Comparison of ENCODE assay signal across 26 cellular contexts in genomic region chr6:79704200-79704599, GRCh38.
DNase-seq lines count a peak whose midpoint lies in the region; ATAC-seq, FAIRE-seq and TF ChIP-seq lines count a peak whose summit lies in the region.
"Had no signal": no experiment of that assay in that cellular context is flagged by ENCODE, and none has a peak within 500 bp of the region (broad histone marks: within the 10 kb centered on the region; RNA-seq: fewer than 3 reads in every experiment).

No MANE protein-coding gene starts in this region.

- no peak for TF ChIP-seq RAD21 in IMR-90 (IDR thresholded peaks at IDR 0.05; ENCODE audit: low read length)
- no peak for TF ChIP-seq RAD21 in H1 (IDR thresholded peaks at IDR 0.05 in 1 of 2, conservative IDR thresholded peaks at IDR 0.05 in 1 of 2; ENCODE audit: low read depth in 2 of 2, low read length in 2 of 2)

- H4K20me1 ChIP-seq in IMR-90 (ENCODE audit: insufficient read depth, low read length): no peaks in the 10 kb centered on the region
- H4K20me1 ChIP-seq in H1 (replicated peaks in 1 of 2; ENCODE audit: control insufficient read depth in 1 of 2, insufficient read depth in 2 of 2, low read length in 2 of 2): no peaks in the 10 kb centered on the region
- H4K20me1 ChIP-seq: BLaER1 had no signal

- CTCF ChIA-PET in IMR-90 (lab: Yijun Ruan, JAX) (interaction anchor here (1.8 kb wide), 1 partner anchor 10 kb away, joined by 4 read pairs; no protein-coding TSS in a partner anchor), H1 (lab: Charles Lee; ENCODE audit: partially characterized antibody) (interaction anchor here (1.6 to 2.1 kb wide), 2 partner anchors 10 kb away, joined by 5 to 6 read pairs; no protein-coding TSS in a partner anchor)

- H2BK5ac ChIP-seq in IMR-90 (ENCODE audit: low read depth, low read length, poor library complexity, severe bottlenecking) (no peak overlapping the region), H1 (ENCODE audit: low read depth, low read length) (no peak overlapping the region)

- WGBS in IMR-90 (ENCODE audit: extremely low coverage in 2 of 2, insufficient read length in 1 of 2), 2 experiments: no CpG with 5 or more reads among the region's 2 CpGs
- WGBS in H1 (ENCODE audit: extremely low coverage in 1 of 2, insufficient coverage in 1 of 2, insufficient read length in 1 of 2, insufficient replicate concordance in 2 of 2, low coverage in 1 of 2, low lambda C conversion rate in 2 of 2, missing lambda C conversion rate in 1 of 2), 2 experiments: 90% methylated on average over 2 of the region's 2 CpGs; no CpG with 5 or more reads in 1 of the 2 experiments

- no peak overlapping the region for H3K23ac ChIP-seq in IMR-90 (ENCODE audit: low read depth, low read length)
- H3K23ac ChIP-seq in H1 (ENCODE audit: insufficient read length): no peak overlapping the region

- TF ChIP-seq EP300 in H1 (IDR thresholded peaks at IDR 0.05; ENCODE audit: borderline replicate concordance in 1 of 2, low read depth in 2 of 2, low read length in 2 of 2): no peak

- intact Hi-C loops in IMR-90 (cut with micrococcal nuclease): no loop called here

- H2BK12ac ChIP-seq in H1 (ENCODE audit: low read depth, low read length): no peak overlapping the region

- H3K18ac ChIP-seq in IMR-90 (ENCODE audit: low read depth, low read length) (no peak overlapping the region), H1 (ENCODE audit: extremely low read depth, low read length) (no peak overlapping the region)

- no peak overlapping the region for H2AFZ ChIP-seq in IMR-90 (replicated peaks; ENCODE audit: low read length, poor library complexity)
- H2AFZ ChIP-seq in H1 (ENCODE audit: low read length): no peak overlapping the region

- H3K4me2 ChIP-seq in IMR-90 (ENCODE audit: low read depth, low read length): no peak overlapping the region
- H3K4me2 ChIP-seq in H1 (ENCODE audit: insufficient read depth in 1 of 2, low read depth in 2 of 2, low read length in 2 of 2): no peak overlapping the region
- H3K4me2 ChIP-seq: BLaER1 had no signal

- peak; percentile 47 for FAIRE-seq in G401.6 (lab: Jason Lieb, UNC)
- FAIRE-seq in H1 (lab: Jason Lieb, UNC): no peak
- FAIRE-seq: A204.1, GM12878, GM12892, GM18507 had no signal

- POLR2A ChIA-PET in IMR-90 (lab: Charles Lee; ENCODE audit: unreplicated experiment): no interaction called here
- POLR2A ChIA-PET in H1 (lab: Charles Lee; ENCODE audit: partially characterized antibody): no interaction called here

- H3K9ac ChIP-seq in IMR-90 (ENCODE audit: low read depth, low read length) (no peak overlapping the region), H1 (replicated peaks in 1 of 4; ENCODE audit: extremely low read depth in 1 of 4, low read depth in 3 of 4, low read length in 3 of 4) (no peak overlapping the region)
- H3K9ac ChIP-seq: BLaER1 had no signal

- no peak for TF ChIP-seq POLR2A in IMR-90 (IDR thresholded peaks at IDR 0.05; ENCODE audit: low read depth, low read length)
- no peak for TF ChIP-seq POLR2A in H1 (IDR thresholded peaks at IDR 0.05; ENCODE audit: control extremely low read depth in 1 of 2, low read depth in 2 of 2, low read length in 2 of 2)

- in situ Hi-C loops in IMR-90 (cut with MboI; ENCODE audit: low sequenced_read_pairs): no loop called here

- H3K4ac ChIP-seq in IMR-90 (ENCODE audit: low read depth, low read length) (no peak overlapping the region), H1 (replicated peaks; ENCODE audit: insufficient read length, low read depth, low read length) (no peak overlapping the region)

- H3K27me3 ChIP-seq in IMR-90 (ENCODE audit: control insufficient read depth, insufficient read depth, low read length) (no peaks in the 10 kb centered on the region), H1 (replicated peaks in 1 of 4; ENCODE audit: control insufficient read depth in 3 of 4, extremely low read depth in 1 of 4, insufficient read depth in 3 of 4, low read length in 3 of 4) (no peaks in the 10 kb centered on the region)
- H3K27me3 ChIP-seq: BE2C, BLaER1 had no signal

- H2BK15ac ChIP-seq in IMR-90 (ENCODE audit: low read depth, low read length): no peak overlapping the region
- H2BK15ac ChIP-seq in H1 (ENCODE audit: low read length): no peak overlapping the region

- no peaks in the 10 kb centered on the region for H3K9me1 ChIP-seq in IMR-90 (ENCODE audit: insufficient read depth, low read length)

- no peaks in the 10 kb centered on the region for H3K79me2 ChIP-seq in H1 (ENCODE audit: control insufficient read depth in 1 of 2, insufficient read depth in 2 of 2, low read length in 2 of 2)

- H3K36me3 ChIP-seq in IMR-90 (ENCODE audit: control insufficient read depth, insufficient read depth, low read length): no peaks in the 10 kb centered on the region
- H3K36me3 ChIP-seq in H1 (ENCODE audit: control insufficient read depth in 2 of 4, insufficient read depth in 4 of 4, low read length in 3 of 4): peaks cover 0 to 3% (median 0%) of the 10 kb centered on the region in 4 experiments; a peak in 2 of 8 replicates
- H3K36me3 ChIP-seq: BE2C, BLaER1 had no signal

- no peaks in the 10 kb centered on the region for H3K9me3 ChIP-seq in IMR-90 (ENCODE audit: control insufficient read depth, insufficient read depth, low read length)
- no peaks in the 10 kb centered on the region for H3K9me3 ChIP-seq in H1 (ENCODE audit: insufficient read depth in 2 of 2, low read depth in 1 of 2, low read length in 1 of 2)
- H3K9me3 ChIP-seq: BE2C, BLaER1 had no signal

- DNase-seq in IMR-90 (no peak), H1 (ENCODE audit: low read depth in 1 of 2, low spot score in 2 of 2) (no peak), NCI-H82 treated with DMSO at 0.1 percent for 48 hours (lab: John Stamatoyannopoulos, UW; ENCODE audit: unreplicated experiment) (no peak), GM10266 (ENCODE audit: extremely low spot score) (no peak)
- no peak for DNase-seq in activated effector memory CD4-positive, alpha-beta T cell treated with anti-CD3 and anti-CD28 coated beads, Interleukin-2, amount 50 U/mL, for 16 hours
- DNase-seq: 8988T; ACHN; BE2C; C1 segment of cervical spinal cord; CD4-positive, alpha-beta memory T cell; CD4-positive, CD25-positive, alpha-beta regulatory T cell; CD8-positive, alpha-beta memory T cell; COR-L47; DMS 273 treated with DMSO at 0.1 percent for 48 hours; DMS153; DMS53; DMS79; DND-41; EL; GF-D8 had no signal

- H2AK9ac ChIP-seq in IMR-90 (replicated peaks; ENCODE audit: low read depth, low read length, poor library complexity): no peak overlapping the region

- BruUV-seq in IMR-90 (replicated peaks; lab: Mats Ljungman, UMichigan): no TSS peak

- no peak overlapping the region for H3K27ac ChIP-seq in IMR-90 (ENCODE audit: insufficient read depth, low read length)
- H3K27ac ChIP-seq in H1 (ENCODE audit: low read depth, low read length): no peak overlapping the region
- H3K27ac ChIP-seq: BLaER1 had no signal

- H3K79me1 ChIP-seq in IMR-90 (ENCODE audit: low read depth in 1 of 2, low read length in 2 of 2): no peaks in the 10 kb centered on the region
- H3K79me1 ChIP-seq in H1 (ENCODE audit: low read depth, low read length): no peaks in the 10 kb centered on the region

- H3K56ac ChIP-seq in IMR-90 (ENCODE audit: extremely low read depth, insufficient read depth, low read length): no peak overlapping the region
- no peak overlapping the region for H3K56ac ChIP-seq in H1 (replicated peaks; ENCODE audit: insufficient read length, low read depth, low read length)

- H4K5ac ChIP-seq in IMR-90 (ENCODE audit: low read depth, low read length) (no peak overlapping the region), H1 (ENCODE audit: insufficient read length, low read depth, low read length) (no peak overlapping the region)

- no peak overlapping the region for H4K8ac ChIP-seq in IMR-90 (ENCODE audit: low read depth in 2 of 2, low read length in 2 of 2)
- H4K8ac ChIP-seq in H1 (ENCODE audit: extremely low read depth, insufficient read depth, low read length): no peak overlapping the region

- H4K91ac ChIP-seq in IMR-90 (ENCODE audit: insufficient read depth, low read depth, low read length): no peak overlapping the region
- no peak overlapping the region for H4K91ac ChIP-seq in H1 (replicated peaks; ENCODE audit: insufficient read length, low read length)

- no peaks in the 10 kb centered on the region for H3K23me2 ChIP-seq in H1 (ENCODE audit: low read depth, low read length)

- H2AK5ac ChIP-seq in IMR-90 (ENCODE audit: low read depth, low read length) (no peak overlapping the region), H1 (ENCODE audit: low read depth, low read length) (no peak overlapping the region)

- H2BK20ac ChIP-seq in IMR-90 (ENCODE audit: low read depth, low read length) (no peak overlapping the region), H1 (ENCODE audit: low read length) (no peak overlapping the region)

- no peak overlapping the region for H3K14ac ChIP-seq in IMR-90 (replicated peaks; ENCODE audit: low read depth, low read length)
- H3K14ac ChIP-seq in H1 (ENCODE audit: insufficient read length): no peak overlapping the region

- ATAC-seq in IMR-90 (ENCODE audit: low read depth): no peak
- ATAC-seq: GM12878 had no signal

- H3K4me3 ChIP-seq in IMR-90 (ENCODE audit: insufficient read depth, low read depth, low read length) (no peak overlapping the region), H1 (ENCODE audit: extremely low read depth in 1 of 4, insufficient read depth in 2 of 4, low read depth in 3 of 4, low read length in 4 of 4) (no peak overlapping the region)
- H3K4me3 ChIP-seq: BLaER1, GM12878 had no signal

- H2BK120ac ChIP-seq in IMR-90 (ENCODE audit: low read depth, low read length) (no peak overlapping the region), H1 (replicated peaks; ENCODE audit: low read depth, low read length) (no peak overlapping the region)

- dilution Hi-C loops in IMR-90 (cut with HindIII; ENCODE audit: low sequenced_read_pairs, unreplicated experiment): no loop called here

- TF ChIP-seq CTCF in IMR-90 (conservative IDR thresholded peaks at IDR 0.05; ENCODE audit: low read depth, low read length) (no peak), H1 (IDR thresholded peaks at IDR 0.05; ENCODE audit: control extremely low read depth in 1 of 3, insufficient read depth in 1 of 3, low read depth in 1 of 3, low read length in 3 of 3) (no peak), GM10266 (IDR thresholded peaks at IDR 0.05; ENCODE audit: control insufficient read depth, insufficient read depth, low read depth, missing control alignments) (no peak)

- H3K4me1 ChIP-seq in IMR-90 (ENCODE audit: control insufficient read depth, insufficient read depth, low read length) (no peaks in the 10 kb centered on the region), H1 (replicated peaks in 1 of 4; ENCODE audit: control insufficient read depth in 3 of 4, insufficient read depth in 4 of 4, low read length in 3 of 4) (peaks cover 0 to 5% (median 1%) of the 10 kb centered on the region in 4 experiments; a peak in 3 of 7 replicates)
- H3K4me1 ChIP-seq: BE2C, BLaER1 had no signal

TF ChIP-seq in IMR-90, 13 proteins besides CTCF, POLR2A, EP300 and RAD21:
- TF ChIP-seq MAFK (IDR thresholded peaks at IDR 0.05; ENCODE audit: low read depth, low read length): peak; percentile 65
- TF ChIP-seq CHD1 (IDR thresholded peaks at IDR 0.05; ENCODE audit: low read depth, low read length): no peak
- TF ChIP-seq RFX5 (IDR thresholded peaks at IDR 0.05; ENCODE audit: low read depth, low read length): no peak

TF ChIP-seq in H1, 55 proteins besides CTCF, POLR2A, EP300 and RAD21:
- TF ChIP-seq RFX5 (IDR thresholded peaks at IDR 0.05; ENCODE audit: borderline replicate concordance, low read depth, low read length) (no peak), MAFK (IDR thresholded peaks at IDR 0.05; ENCODE audit: low read depth, low read length) (peak; percentile 40; the same call in 1 of the 2 replicates), JUND (IDR thresholded peaks at IDR 0.05; ENCODE audit: low read length) (no peak)
